27 cellular contexts compared by ENCODE assay signal in the genomic region with DNA sequence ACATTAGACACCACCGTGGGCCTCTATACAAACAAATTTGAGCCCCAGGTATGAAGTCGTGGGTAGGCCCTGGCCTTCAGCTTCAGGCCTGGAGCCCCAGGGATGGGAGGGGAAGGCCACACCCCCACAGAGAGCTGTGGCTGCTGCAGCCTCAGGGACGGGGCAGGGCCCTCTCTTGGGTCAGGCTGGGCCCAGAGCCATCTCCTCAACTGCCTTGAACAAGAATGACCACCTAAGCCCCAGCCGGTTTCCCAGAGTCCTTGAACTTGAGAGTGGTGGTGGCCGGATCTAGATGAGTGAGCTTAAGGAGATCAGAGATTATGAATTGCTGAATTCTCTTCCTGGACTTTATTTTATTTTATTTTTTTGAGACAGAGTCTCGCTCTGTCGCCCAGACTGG. TPM values are rescaled to one million over a fixed set of nuclear protein-coding genes. Genes with fewer than 3 reads are reported as not detected.
"Had no signal": no experiment of that assay in that cellular context is flagged by ENCODE, and none has a peak within 500 bp of the region (broad histone marks: within the 10 kb centered on the region; RNA-seq: fewer than 3 reads in every experiment).

No MANE protein-coding gene starts in this region.

- H3K4me3 ChIP-seq: neural progenitor cell, thoracic aorta had no signal

- H3K27ac ChIP-seq: foreskin keratinocyte, neural progenitor cell, thoracic aorta had no signal

- H3K27me3 ChIP-seq: neural progenitor cell had no signal

- DNase-seq: activated CD8-positive, alpha-beta memory T cell treated with anti-CD3 and anti-CD28 coated beads for 24 hours; activated CD8-positive, alpha-beta memory T cell treated with anti-CD3 and anti-CD28 coated beads, Interleukin-2, amount 50 U/mL, for 4 hours; activated T-cell treated with anti-CD3 and anti-CD28 coated beads, Interleukin-2, amount 50 U/mL, for 24 hours; aorta; caudate nucleus; dermis blood vessel endothelial cell; effector CD8-positive, alpha-beta T cell; erythroblast; foreskin keratinocyte; glutamatergic neuron; hippocampal formation; kidney glomerular epithelial cell; left ventricle myocardium superior; mesenchymal stem cell; naive thymus-derived CD4-positive, alpha-beta T cell; retina; stimulated activated CD4-positive, alpha-beta T cell treated with anti-CD3 and anti-CD28 coated beads, Interleukin-2, amount 100 ng/mL, for 48 hours; stimulated activated naive CD4-positive, alpha-beta T cell treated with Interleukin-2 at 50 U/mL for 16 hours; T-helper 9 cell had no signal

- ATAC-seq: activated naive CD4-positive, alpha-beta T cell treated with anti-CD3 and anti-CD28 coated beads, Interleukin-2, amount 50 U/mL, for 72 hours; activated T-helper 17 cell treated with anti-CD3 and anti-CD28 coated beads, Interleukin-2, amount 50 U/mL, for 72 hours; foreskin keratinocyte; left ventricle myocardium superior; naive thymus-derived CD4-positive, alpha-beta T cell; WTC11 had no signal

- H3K9me3 ChIP-seq: thoracic aorta had no signal

- H3K36me3 ChIP-seq: neural progenitor cell, thoracic aorta had no signal

- H3K4me1 ChIP-seq: foreskin keratinocyte, neural progenitor cell had no signal

RNA-seq across cellular contexts. Expression of a gene that starts 18.6 kb away (rescaled TPM):
- total RNA-seq: activated naive CD4-positive, alpha-beta T cell treated with anti-CD3 and anti-CD28 coated beads, Interleukin-2, amount 50 U/mL, for 72 hours; activated T-helper 17 cell treated with anti-CD3 and anti-CD28 coated beads, Interleukin-2, amount 50 U/mL, for 72 hours; naive thymus-derived CD4-positive, alpha-beta T cell; osteoblast; progenitor cell of endocrine pancreas; T-helper 1 cell treated with Interleukin-12 subunit alpha and Interleukin-12 subunit beta and Interleukin-4 antibody, amounts not matched to agents 30 ng/mL and 1 ng/mL, for 36 hours had no signal
- polyA plus RNA-seq: naive thymus-derived CD4-positive, alpha-beta T cell had no signal
